Comparison of ENCODE assay signal across 9 cellular contexts in genomic region chr2:47486858-47487497, GRCh38.
A peak's percentile ranks its signal among the peaks of the same experiment; 100 is the strongest.
DNase-seq lines count a peak whose midpoint lies in the region; ATAC-seq, FAIRE-seq and TF ChIP-seq lines count a peak whose summit lies in the region.
"Had no signal": no experiment of that assay in that cellular context is flagged by ENCODE, and none has a peak within 500 bp of the region (broad histone marks: within the 10 kb centered on the region; RNA-seq: fewer than 3 reads in every experiment).

No MANE protein-coding gene starts in this region.

- no peak for TF ChIP-seq POLR2A in GM12892 (IDR thresholded peaks at IDR 0.05; ENCODE audit: low read depth, low read length)

- H3K4me3 Mint-ChIP-seq in glutamatergic neuron (ENCODE audit: unreplicated experiment), result no peak overlapping the region

- peak; percentile 30 for DNase-seq in GM12892 (ENCODE audit: insufficient read length)
- DNase-seq in NCI-H226, result peak; percentile 26
- no peak for DNase-seq in glutamatergic neuron
- no peak for DNase-seq in occipital lobe (lab: John Stamatoyannopoulos, UW)
- DNase-seq in SW480 (ENCODE audit: low spot score), result no peak
- no peak for DNase-seq in SHP77 (lab: John Stamatoyannopoulos, UW)
- DNase-seq: NCI-H2029 had no signal

- no peaks in the 10 kb centered on the region for H3K36me3 Mint-ChIP-seq in glutamatergic neuron (ENCODE audit: unreplicated experiment)

- no peaks in the 10 kb centered on the region for H3K27me3 Mint-ChIP-seq in glutamatergic neuron (ENCODE audit: unreplicated experiment)

- H3K27ac Mint-ChIP-seq in glutamatergic neuron (ENCODE audit: unreplicated experiment), result peak overlapping the region; percentile 2

- no peak for TF ChIP-seq CTCF in glutamatergic neuron (IDR thresholded peaks at IDR 0.05; ENCODE audit: partially characterized antibody, unreplicated experiment)

- peak; percentile 72 for FAIRE-seq in GM12892 (lab: Jason Lieb, UNC)

- peaks cover 10% of the 10 kb centered on the region for H3K4me1 Mint-ChIP-seq in glutamatergic neuron (ENCODE audit: low read depth, unreplicated experiment)

- peak; percentile 83 for ATAC-seq in GM21717 (IDR thresholded peaks at IDR 0.05; ENCODE audit: unreplicated experiment)
- ATAC-seq in HG02623 (IDR thresholded peaks at IDR 0.05; ENCODE audit: unreplicated experiment), result no peak

- no peaks in the 10 kb centered on the region for H3K9me3 Mint-ChIP-seq in glutamatergic neuron (ENCODE audit: unreplicated experiment)

Comparison
In these comparisons a context has a peak if more than half of its experiments do, and no peak if none do; other contexts are left out.
1. DNase-seq: peak in GM12892 (single experiment) and NCI-H226 (single experiment); none in glutamatergic neuron (single experiment), occipital lobe (single experiment), SW480 (single experiment) and SHP77 (0 of 2).